13 cellular contexts compared by ENCODE assay signal in genomic region chr10:38072552-38072951, GRCh38.
"Had no signal": no experiment of that assay in that cellular context is flagged by ENCODE, and none has a peak within 500 bp of the region (broad histone marks: within the 10 kb centered on the region; RNA-seq: fewer than 3 reads in every experiment).

No MANE protein-coding gene starts in this region.

- H3K4me3 ChIP-seq: stomach, thoracic aorta had no signal

- H3K79me2 ChIP-seq: parathyroid adenoma had no signal

- H3K4me1 ChIP-seq: parathyroid adenoma, stomach had no signal

- ATAC-seq: effector memory CD8-positive, alpha-beta T cell had no signal

- H3K27me3 ChIP-seq: stomach had no signal

- H3K27ac ChIP-seq: epithelial cell of prostate, parathyroid adenoma, stomach, thoracic aorta had no signal

- H2AFZ ChIP-seq: parathyroid adenoma had no signal

- DNase-seq: activated CD4-positive, alpha-beta memory T cell treated with anti-CD3 and anti-CD28 coated beads, Interleukin-2, amount 10 ng/mL, durations not matched to agents 7 days and 5 days; activated CD4-positive, CD25-positive, alpha-beta regulatory T cell treated with anti-CD3 and anti-CD28 coated beads, Interleukin-2, amount 50 U/mL, for 72 hours; activated naive CD8-positive, alpha-beta T cell treated with anti-CD3 and anti-CD28 coated beads, Interleukin-2, amount 10 ng/mL, durations not matched to agents 7 days and 5 days; anterior cingulate cortex; cerebellar nuclear complex; effector memory CD8-positive, alpha-beta T cell; kidney glomerular epithelial cell; stimulated activated CD4-positive, alpha-beta T cell treated with anti-CD3 and anti-CD28 coated beads, Interleukin-15, amount 100 ng/mL, for 24 hours; stimulated activated CD4-positive, alpha-beta T cell treated with anti-CD3 and anti-CD28 coated beads, Interleukin-4, amount 100 ng/mL, for 24 hours; stomach had no signal

- H3K9ac ChIP-seq: parathyroid adenoma had no signal

- H3K36me3 ChIP-seq: stomach, thoracic aorta had no signal

- H3K9me3 ChIP-seq: thoracic aorta had no signal
